14 cellular contexts compared by ENCODE assay signal in genomic region chr12:132163911-132164288, GRCh38. TPM values are rescaled to one million over a fixed set of nuclear protein-coding genes. Genes with fewer than 3 reads are reported as not detected.
DNase-seq lines count a peak whose midpoint lies in the region; ATAC-seq and TF ChIP-seq lines count a peak whose summit lies in the region.
"Had no signal": no experiment of that assay in that cellular context is flagged by ENCODE, and none has a peak within 500 bp of the region (broad histone marks: within the 10 kb centered on the region; RNA-seq: fewer than 3 reads in every experiment).

No MANE protein-coding gene starts in this region.

- no peaks in the 10 kb centered on the region for H3K9me3 ChIP-seq in naive thymus-derived CD4-positive, alpha-beta T cell (ENCODE audit: control insufficient read depth in 2 of 3, low read length in 3 of 3)
- H3K9me3 ChIP-seq in effector memory CD4-positive, alpha-beta T cell (ENCODE audit: control insufficient read depth, low read length): no peaks in the 10 kb centered on the region
- H3K9me3 ChIP-seq: body of pancreas, esophagus muscularis mucosa had no signal

- no peak overlapping the region for H3K4me3 ChIP-seq in GM23338
- no peak overlapping the region for H3K4me3 ChIP-seq in naive thymus-derived CD4-positive, alpha-beta T cell (ENCODE audit: low read length)
- no peak overlapping the region for H3K4me3 ChIP-seq in effector memory CD4-positive, alpha-beta T cell (ENCODE audit: insufficient read depth, low read depth, low read length, poor library complexity, severe bottlenecking)
- H3K4me3 ChIP-seq: body of pancreas, esophagus muscularis mucosa had no signal

- POLR2A ChIA-PET in naive thymus-derived CD4-positive, alpha-beta T cell (lab: Charles Lee): interaction anchor here (1.1 kb wide), 1 partner anchor 26 kb away, joined by 6 read pairs; no protein-coding TSS in a partner anchor

- no peak overlapping the region for H3K27ac Mint-ChIP-seq in GM23338
- H3K27ac Mint-ChIP-seq in activated naive CD4-positive, alpha-beta T cell treated with anti-CD3 and anti-CD28 coated beads, Interleukin-2, amount 50 U/mL, for 72 hours: no peak overlapping the region
- peak overlapping the region in 1 of 9 donors; percentile 2 for H3K27ac Mint-ChIP-seq in naive thymus-derived CD4-positive, alpha-beta T cell
- H3K27ac Mint-ChIP-seq: stimulated activated naive B cell treated with anti-CD40 and anti-IgM and Interleukin-4, amounts not matched to agents 10 μg/mL and 1 μg/mL and 100 μg/mL, for 72 hours had no signal

- H3K4me1 Mint-ChIP-seq in GM23338: no peaks in the 10 kb centered on the region
- H3K4me1 Mint-ChIP-seq in naive thymus-derived CD4-positive, alpha-beta T cell: peaks cover 11 to 27% (median 16%) of the 10 kb centered on the region in 7 donors

- H3K4me3 Mint-ChIP-seq in GM23338: no peak overlapping the region; the same call in 2 of the 3 replicates
- H3K4me3 Mint-ChIP-seq in naive thymus-derived CD4-positive, alpha-beta T cell: peak overlapping the region in 7 of 10 donors; percentile 6 to 69 (median 26)
- H3K4me3 Mint-ChIP-seq: stimulated activated naive B cell treated with anti-CD40 and anti-IgM and Interleukin-4, amounts not matched to agents 10 μg/mL and 1 μg/mL and 100 μg/mL, for 72 hours had no signal

- H3K36me3 Mint-ChIP-seq in GM23338 (ENCODE audit: low read depth): no peaks in the 10 kb centered on the region; the same call in 1 of the 3 replicates
- no peaks in the 10 kb centered on the region for H3K36me3 Mint-ChIP-seq in activated naive CD4-positive, alpha-beta T cell treated with anti-CD3 and anti-CD28 coated beads, Interleukin-2, amount 50 U/mL, for 72 hours
- H3K36me3 Mint-ChIP-seq in naive thymus-derived CD4-positive, alpha-beta T cell: peaks cover 0 to 4% (median 0%) of the 10 kb centered on the region in 5 donors

- peaks cover 15% of the 10 kb centered on the region for H3K27me3 Mint-ChIP-seq in GM23338 (ENCODE audit: insufficient read depth, low read depth, poor library complexity)
- H3K27me3 Mint-ChIP-seq in naive thymus-derived CD4-positive, alpha-beta T cell: no peaks in the 10 kb centered on the region

- TF ChIP-seq CTCF in GM23338 (conservative IDR thresholded peaks at IDR 0.05; ENCODE audit: low read depth in 2 of 2): peak; percentile 16 to 23; a peak in 2 of 4 replicates

- H3K9me3 Mint-ChIP-seq in GM23338: peaks cover 13% of the 10 kb centered on the region
- H3K9me3 Mint-ChIP-seq in activated naive CD4-positive, alpha-beta T cell treated with anti-CD3 and anti-CD28 coated beads, Interleukin-2, amount 50 U/mL, for 72 hours: peaks cover 7 to 11% of the 10 kb centered on the region in 2 donors
- H3K9me3 Mint-ChIP-seq in naive thymus-derived CD4-positive, alpha-beta T cell: peaks cover 0 to 13% (median 0%) of the 10 kb centered on the region in 11 donors

- H3K4me2 ChIP-seq in GM23338: no peak overlapping the region

- no peak overlapping the region for H2AFZ ChIP-seq in GM23338

- DNase-seq in DMS53 (lab: John Stamatoyannopoulos, UW): peak; percentile 50
- no peak for DNase-seq in DMS53 treated with DMSO at 0.1 percent for 48 hours (lab: John Stamatoyannopoulos, UW; ENCODE audit: unreplicated experiment)
- no peak for DNase-seq in GM23338 (ENCODE audit: low spot score)
- DNase-seq in activated naive CD4-positive, alpha-beta T cell treated with anti-CD3 and anti-CD28 coated beads, Interleukin-2, amount 50 U/mL, for 72 hours (ENCODE audit: low spot score in 2 of 2): no peak
- no peak for DNase-seq in naive thymus-derived CD4-positive, alpha-beta T cell
- DNase-seq in cerebellum (ENCODE audit: low spot score): no peak
- no peak for DNase-seq in effector memory CD4-positive, alpha-beta T cell
- no peak for DNase-seq in ureter (ENCODE audit: low spot score)
- DNase-seq: activated T-cell treated with anti-CD3 and anti-CD28 coated beads for 4 hours; body of pancreas; GDM1; NCI-H1694; stimulated activated naive B cell treated with anti-CD40 and anti-IgM and Interleukin-4, amounts not matched to agents 10 μg/mL and 1 μg/mL and 100 μg/mL, for 72 hours had no signal

- H3K79me2 ChIP-seq in GM23338 (replicated peaks; ENCODE audit: insufficient read depth): no peaks in the 10 kb centered on the region

- H3K4me1 ChIP-seq in GM23338 (ENCODE audit: insufficient read depth): no peaks in the 10 kb centered on the region
- peaks cover 0 to 24% of the 10 kb centered on the region in 2 donors for H3K4me1 ChIP-seq in naive thymus-derived CD4-positive, alpha-beta T cell (ENCODE audit: control insufficient read depth in 2 of 2, insufficient read depth in 2 of 2, low read length in 2 of 2)
- H3K4me1 ChIP-seq in effector memory CD4-positive, alpha-beta T cell (ENCODE audit: control insufficient read depth, insufficient read depth, low read length, poor library complexity, severe bottlenecking): peaks cover 29% of the 10 kb centered on the region
- H3K4me1 ChIP-seq: body of pancreas had no signal

- H3K27me3 ChIP-seq in GM23338 (ENCODE audit: insufficient read depth): no peaks in the 10 kb centered on the region
- no peaks in the 10 kb centered on the region for H3K27me3 ChIP-seq in naive thymus-derived CD4-positive, alpha-beta T cell (ENCODE audit: control insufficient read depth in 2 of 2, insufficient read depth in 2 of 2, low read length in 2 of 2)
- no peaks in the 10 kb centered on the region for H3K27me3 ChIP-seq in effector memory CD4-positive, alpha-beta T cell (replicated peaks; ENCODE audit: control insufficient read depth, insufficient read depth, low read length, poor library complexity, severe bottlenecking)
- H3K27me3 ChIP-seq: body of pancreas had no signal

- no peak overlapping the region for H3K27ac ChIP-seq in GM23338 (ENCODE audit: low read depth)
- no peak overlapping the region for H3K27ac ChIP-seq in naive thymus-derived CD4-positive, alpha-beta T cell (ENCODE audit: low read depth, low read length)
- no peak overlapping the region for H3K27ac ChIP-seq in effector memory CD4-positive, alpha-beta T cell (ENCODE audit: insufficient read depth, low read length, poor library complexity, severe bottlenecking)
- H3K27ac ChIP-seq: body of pancreas, esophagus muscularis mucosa had no signal

- intact Hi-C loops in naive thymus-derived CD4-positive, alpha-beta T cell (cut with micrococcal nuclease): loop anchor here in 1 of 2 donors (2.0 kb wide), 1 partner anchor 55 kb away; no protein-coding TSS in a partner anchor

- CTCF ChIA-PET in naive thymus-derived CD4-positive, alpha-beta T cell (lab: Charles Lee): interaction anchor here (1.4 to 2.0 kb wide), 2 partner anchors 10 to 55 kb away, joined by 6 read pairs; no protein-coding TSS in a partner anchor

- H3K36me3 ChIP-seq in GM23338 (ENCODE audit: insufficient read depth): no peaks in the 10 kb centered on the region
- no peaks in the 10 kb centered on the region for H3K36me3 ChIP-seq in naive thymus-derived CD4-positive, alpha-beta T cell (ENCODE audit: control insufficient read depth in 2 of 3, insufficient read depth in 3 of 3, low read length in 3 of 3)
- no peaks in the 10 kb centered on the region for H3K36me3 ChIP-seq in effector memory CD4-positive, alpha-beta T cell (ENCODE audit: control insufficient read depth, insufficient read depth, low read length)
- H3K36me3 ChIP-seq: esophagus muscularis mucosa had no signal

- ATAC-seq in GM23338: peak; percentile 15; the same call in 2 of the 3 replicates
- peak; percentile 29 to 39 for ATAC-seq in activated naive CD4-positive, alpha-beta T cell treated with anti-CD3 and anti-CD28 coated beads, Interleukin-2, amount 50 U/mL, for 72 hours
- no peak for ATAC-seq in naive thymus-derived CD4-positive, alpha-beta T cell
- ATAC-seq: body of pancreas had no signal

- no peaks in the 10 kb centered on the region for H3K9me2 ChIP-seq in GM23338 (ENCODE audit: insufficient read depth)

- no peaks in the 10 kb centered on the region for H3F3A ChIP-seq in GM23338 (replicated peaks; ENCODE audit: low read depth)

- no peaks in the 10 kb centered on the region for H4K20me1 ChIP-seq in GM23338 (replicated peaks; ENCODE audit: insufficient read depth)

TF ChIP-seq in GM23338, 12 proteins besides CTCF, POLR2A, EP300 and RAD21 (continues in another document):
- no peak for TF ChIP-seq ZNF114 (CRISPR knock-in tag; IDR thresholded peaks at IDR 0.05)
- no peak for TF ChIP-seq JUNB (IDR thresholded peaks at IDR 0.05; ENCODE audit: unreplicated experiment)
- no peak for TF ChIP-seq ETS1 (IDR thresholded peaks at IDR 0.05)

RNA-seq across cellular contexts. Expression of gene NOC4L, which starts 19.6 kb away (rescaled TPM):
- total RNA-seq in GM23338 (2014; rRNA removed; shearing (Covaris generic)): 32.7 and 42.4 TPM in 2 replicates
- 54.7 and 58.5 TPM in 2 replicates for polyA plus RNA-seq in GM23338 (2016; fragmentation: Nextera tagmentation; extraction: Ambion mirVana)
- total RNA-seq in activated naive CD4-positive, alpha-beta T cell treated with anti-CD3 and anti-CD28 coated beads, Interleukin-2, amount 50 U/mL, for 72 hours: 10 to 100 TPM; 21.0 to 29.3 TPM
- 10 to 100 TPM; 19.3 to 27.1 (median 21.1) TPM for total RNA-seq in naive thymus-derived CD4-positive, alpha-beta T cell
- polyA plus RNA-seq in naive thymus-derived CD4-positive, alpha-beta T cell: 10 to 100 TPM; 16.9 to 29.0 TPM
- total RNA-seq in cerebellum (8.5 TPM), ureter (25.0 TPM)

RNA-seq across cellular contexts. Expression of gene DDX51, which starts 19.8 kb away (rescaled TPM):
- total RNA-seq in GM23338 (2014; rRNA removed; shearing (Covaris generic)): 18.3 and 19.3 TPM in 2 replicates
- polyA plus RNA-seq in GM23338 (2016; fragmentation: Nextera tagmentation; extraction: Ambion mirVana): 12.4 and 13.0 TPM in 2 replicates
- total RNA-seq in activated naive CD4-positive, alpha-beta T cell treated with anti-CD3 and anti-CD28 coated beads, Interleukin-2, amount 50 U/mL, for 72 hours: 10 to 100 TPM; 22.0 to 34.5 TPM
- 10 to 100 TPM; 33.2 to 54.8 (median 50.6) TPM for total RNA-seq in naive thymus-derived CD4-positive, alpha-beta T cell
- polyA plus RNA-seq in naive thymus-derived CD4-positive, alpha-beta T cell: 10 to 100 TPM in 1 of 2 donors, 1 to 10 TPM in 1; 8.8 to 15.6 TPM
- total RNA-seq in cerebellum (13.1 TPM), ureter (28.7 TPM)
